8 cellular contexts compared by ENCODE assay signal in genomic region chr7:23273141-23273599, GRCh38. TPM values are rescaled to one million over a fixed set of nuclear protein-coding genes. Genes with fewer than 3 reads are reported as not detected.
DNase-seq lines count a peak whose midpoint lies in the region; ATAC-seq and TF ChIP-seq lines count a peak whose summit lies in the region.

No MANE protein-coding gene starts in this region.

- TF ChIP-seq CTCF in PC-9 (conservative IDR thresholded peaks at IDR 0.05) (peak; percentile 98), fibroblast of mammary gland (conservative IDR thresholded peaks at IDR 0.05; ENCODE audit: control insufficient read depth, insufficient read depth, low read depth, low read length) (peak; percentile 80), neutrophil (IDR thresholded peaks at IDR 0.05) (peak; percentile 76), suprapubic skin (IDR thresholded peaks at IDR 0.05) (peak; percentile 31 to 77)

- H3K27me3 ChIP-seq in PC-9 (ENCODE audit: insufficient read depth, low read depth) (no peaks in the 10 kb centered on the region), neutrophil (no peaks in the 10 kb centered on the region), suprapubic skin (no peaks in the 10 kb centered on the region)

- peak; percentile 94 for DNase-seq in ELR (ENCODE audit: low read depth)
- peak; percentile 82 for DNase-seq in KG1 (lab: John Stamatoyannopoulos, UW)
- peak; percentile 98 to 99 for DNase-seq in PC-9
- peak; percentile 89 for DNase-seq in activated T-cell treated with anti-CD3 and anti-CD28 coated beads, Interleukin-2, amount 50 U/mL, for 1 hour
- peak; percentile 82 for DNase-seq in fibroblast of mammary gland (ENCODE audit: low read depth)
- peak; percentile 80 to 90 for DNase-seq in suprapubic skin (ENCODE audit: low spot score in 2 of 2)

- POLR2A ChIA-PET in PC-9 (lab: Charles Lee; ENCODE audit: unreplicated experiment), result interaction anchor here (0.6 to 0.7 kb wide), 4 partner anchors 91 to 541 kb away, joined by 3 to 5 read pairs (median 4); no protein-coding TSS in a partner anchor

- H3K4me3 ChIP-seq in PC-9 (peak overlapping the region; percentile 42), fibroblast of mammary gland (ENCODE audit: control insufficient read depth, low read depth, low read length) (no peak overlapping the region), neutrophil (ENCODE audit: low read depth in 1 of 2, low read length in 1 of 2) (peak overlapping the region in 1 of 2 experiments; percentile 14), suprapubic skin (no peak overlapping the region)

- H3K36me3 ChIP-seq in PC-9 (ENCODE audit: low read depth) (no peaks in the 10 kb centered on the region), neutrophil (no peaks in the 10 kb centered on the region), suprapubic skin (peaks cover 82% of the 10 kb centered on the region)

- ATAC-seq in GM21825 (IDR thresholded peaks at IDR 0.05; ENCODE audit: unreplicated experiment), result peak; percentile 96

- peak overlapping the region; percentile 70 for H3K4me2 ChIP-seq in PC-9

- WGBS in suprapubic skin, result 29% methylated on average over 11 of the region's 11 CpGs

- intact Hi-C loops in PC-9 (cut with micrococcal nuclease; ENCODE audit: unreplicated experiment), result loop anchor here (1.0 kb wide), 6 partner anchors 61 to 439 kb away; no protein-coding TSS in a partner anchor

- H3K79me2 ChIP-seq in PC-9 (ENCODE audit: low read depth), result no peaks in the 10 kb centered on the region

- H3F3A ChIP-seq in PC-9 (ENCODE audit: insufficient read depth, low read depth), result peaks cover 20% of the 10 kb centered on the region

- H3K27ac ChIP-seq in PC-9 (peak overlapping the region; percentile 60), neutrophil (no peak overlapping the region), suprapubic skin (no peak overlapping the region)

- TF ChIP-seq POLR2A in suprapubic skin (IDR thresholded peaks at IDR 0.05), result no peak

- CTCF ChIA-PET in PC-9 (lab: Charles Lee), result interaction anchor here (0.5 to 2.4 kb wide), 34 partner anchors 10 to 1654 kb away, joined by 3 to 37 read pairs (median 5); partner anchors contain the start of genes CCDC126, GPNMB, IL6 and MALSU1

- no peaks in the 10 kb centered on the region for H3K9me2 ChIP-seq in PC-9 (ENCODE audit: insufficient read depth)

- peak overlapping the region; percentile 65 for H2AFZ ChIP-seq in PC-9

- BruUV-seq in PC-9 (replicated peaks; lab: Mats Ljungman, UMichigan), result no TSS peak

- no peaks in the 10 kb centered on the region for H3K9me3 ChIP-seq in PC-9 (ENCODE audit: insufficient read depth, low read depth)
- no peaks in the 10 kb centered on the region for H3K9me3 ChIP-seq in neutrophil
- H3K9me3 ChIP-seq in suprapubic skin, result no peaks in the 10 kb centered on the region

- H4K20me1 ChIP-seq in PC-9 (ENCODE audit: insufficient read depth), result no peaks in the 10 kb centered on the region

- TF ChIP-seq EP300 in suprapubic skin (IDR thresholded peaks at IDR 0.05), result no peak

- H3K4me1 ChIP-seq in PC-9 (replicated peaks; ENCODE audit: insufficient read depth), result peaks cover 19% of the 10 kb centered on the region
- peaks cover 15 to 16% of the 10 kb centered on the region in 2 experiments for H3K4me1 ChIP-seq in neutrophil (ENCODE audit: control insufficient read depth in 1 of 2, insufficient read depth in 1 of 2, low read depth in 1 of 2, low read length in 1 of 2)
- no peaks in the 10 kb centered on the region for H3K4me1 ChIP-seq in suprapubic skin

RNA-seq across cellular contexts. Expression of gene MALSU1, which starts 26.0 kb away (rescaled TPM):
- total RNA-seq in PC-9 (2021), result 105 and 133 TPM in 2 replicates
- 10 to 100 TPM; 35.7 to 80.2 (median 41.7) TPM for total RNA-seq in suprapubic skin

RNA-seq across cellular contexts. Expression of gene GPNMB, which starts 26.6 kb away (rescaled TPM):
- 13.3 and 17.4 TPM in 2 replicates for total RNA-seq in PC-9 (2021)
- total RNA-seq in suprapubic skin, result 100 to 1,000 TPM; 276 to 553 (median 491) TPM

Comparison
In these comparisons a context has a peak if more than half of its experiments do, and no peak if none do; other contexts are left out.
1. RNA of gene GPNMB, which starts 26.6 kb away (total RNA-seq): 276 to 553 TPM in suprapubic skin; 13.3 to 17.4 TPM in PC-9; every median in the first group is over 10 times any median in the second.
2. Peak in every context shown above with its lines, with median percentiles within 50 percentile points of each other: DNase-seq and CTCF ChIP-seq.